Comparison of ENCODE assay signal across 16 cellular contexts in genomic region chr20:9200620-9201019, GRCh38.
A peak's percentile ranks its signal among the peaks of the same experiment; 100 is the strongest.
DNase-seq lines count a peak whose midpoint lies in the region; ATAC-seq, FAIRE-seq and TF ChIP-seq lines count a peak whose summit lies in the region.
"Had no signal": no experiment of that assay in that cellular context is flagged by ENCODE, and none has a peak within 500 bp of the region (broad histone marks: within the 10 kb centered on the region; RNA-seq: fewer than 3 reads in every experiment).

No MANE protein-coding gene starts in this region.

- H2BK5ac ChIP-seq in IMR-90 (ENCODE audit: low read depth, low read length, poor library complexity, severe bottlenecking) = peak overlapping the region; percentile 25

- H4K91ac ChIP-seq in IMR-90 (ENCODE audit: insufficient read depth, low read depth, low read length) = no peak overlapping the region

- H3K9ac ChIP-seq in IMR-90 (ENCODE audit: low read depth, low read length) = no peak overlapping the region
- H3K9ac ChIP-seq: BLaER1 had no signal

- no peak for FAIRE-seq in small intestine (lab: Jason Lieb, UNC)

- no peak for TF ChIP-seq CTCF in AG10803 (conservative IDR thresholded peaks at IDR 0.05; ENCODE audit: low read length)
- no peak for TF ChIP-seq CTCF in IMR-90 (conservative IDR thresholded peaks at IDR 0.05; ENCODE audit: low read depth, low read length)

- H4K8ac ChIP-seq in IMR-90 (ENCODE audit: low read depth in 2 of 2, low read length in 2 of 2) = peak overlapping the region in 1 of 2 experiments; percentile 23; a peak in 1 of 4 replicates

- H3K27ac ChIP-seq in IMR-90 (ENCODE audit: insufficient read depth, low read length) = no peak overlapping the region
- H3K27ac ChIP-seq in small intestine (ENCODE audit: low read depth in 1 of 2, low read length in 1 of 2) = no peak overlapping the region
- H3K27ac ChIP-seq: ascending aorta, BLaER1 had no signal

- POLR2A ChIA-PET in IMR-90 (lab: Charles Lee; ENCODE audit: unreplicated experiment) = no interaction called here

- no peak overlapping the region for H3K23ac ChIP-seq in IMR-90 (ENCODE audit: low read depth, low read length)

- no peak overlapping the region for H3K56ac ChIP-seq in IMR-90 (ENCODE audit: extremely low read depth, insufficient read depth, low read length)

- H4K5ac ChIP-seq in IMR-90 (ENCODE audit: low read depth, low read length) = no peak overlapping the region

- H3K4me2 ChIP-seq in IMR-90 (ENCODE audit: low read depth, low read length) = peak overlapping the region; percentile 48; the same call in 1 of the 2 replicates
- H3K4me2 ChIP-seq: BLaER1 had no signal

- H3K9me1 ChIP-seq in IMR-90 (ENCODE audit: insufficient read depth, low read length) = peaks cover 5% of the 10 kb centered on the region

- DNase-seq in AG10803 (ENCODE audit: low read depth) (peak; percentile 80), IMR-90 (peak; percentile 68), astrocyte of the hippocampus (ENCODE audit: low read depth, low spot score) (peak; percentile 76), kidney glomerular epithelial cell (lab: John Stamatoyannopoulos, UW) (peak; percentile 54), anterior cingulate cortex (lab: John Stamatoyannopoulos, UW) (no peak), small intestine (no peak)
- DNase-seq: GDM1; midbrain; SHP77 treated with DMSO at 0.1 percent for 48 hours; stimulated activated CD4-positive, alpha-beta T cell treated with anti-CD3 and anti-CD28 coated beads, Interleukin-2, amount 100 ng/mL, for 24 hours; stimulated activated naive B cell treated with anti-CD40 and anti-IgM and Interleukin-4, amounts not matched to agents 10 μg/mL and 1 μg/mL and 100 μg/mL, for 72 hours had no signal

- H2BK120ac ChIP-seq in IMR-90 (ENCODE audit: low read depth, low read length) = peak overlapping the region; percentile 78

- no peak overlapping the region for H3K4ac ChIP-seq in IMR-90 (ENCODE audit: low read depth, low read length)

- peaks cover 7% of the 10 kb centered on the region; the same call in 1 of the 2 replicates for H4K20me1 ChIP-seq in IMR-90 (ENCODE audit: insufficient read depth, low read length)
- H4K20me1 ChIP-seq: BLaER1 had no signal

- CTCF ChIA-PET in IMR-90 (lab: Yijun Ruan, JAX) = interaction anchor here (0.5 kb wide), 1 partner anchor 9 kb away, joined by 8 read pairs; no protein-coding TSS in a partner anchor

- in situ Hi-C loops in IMR-90 (cut with MboI; ENCODE audit: low sequenced_read_pairs) = no loop called here

- H2BK20ac ChIP-seq in IMR-90 (ENCODE audit: low read depth, low read length) = peak overlapping the region; percentile 12; the same call in 1 of the 2 replicates

- intact Hi-C loops in IMR-90 (cut with micrococcal nuclease) = no loop called here

- dilution Hi-C loops in IMR-90 (cut with HindIII; ENCODE audit: low sequenced_read_pairs, unreplicated experiment) = no loop called here

- H3K9me3 ChIP-seq in IMR-90 (ENCODE audit: control insufficient read depth, insufficient read depth, low read length) (no peaks in the 10 kb centered on the region), small intestine (ENCODE audit: control insufficient read depth, low read depth) (no peaks in the 10 kb centered on the region)
- H3K9me3 ChIP-seq: ascending aorta, BLaER1 had no signal

- peaks cover 18% of the 10 kb centered on the region for H3K4me1 ChIP-seq in IMR-90 (ENCODE audit: control insufficient read depth, insufficient read depth, low read length)
- H3K4me1 ChIP-seq in small intestine (ENCODE audit: control insufficient read depth in 2 of 2, insufficient read depth in 1 of 2, low read depth in 1 of 2, low read length in 1 of 2) = no peaks in the 10 kb centered on the region
- H3K4me1 ChIP-seq: ascending aorta had no signal

- no peak for TF ChIP-seq RAD21 in IMR-90 (IDR thresholded peaks at IDR 0.05; ENCODE audit: low read length)

- H3K36me3 ChIP-seq in IMR-90 (ENCODE audit: control insufficient read depth, insufficient read depth, low read length) (no peaks in the 10 kb centered on the region), small intestine (ENCODE audit: control insufficient read depth in 2 of 2, insufficient read depth in 2 of 2, low read length in 2 of 2) (no peaks in the 10 kb centered on the region)
- H3K36me3 ChIP-seq: ascending aorta, BLaER1 had no signal

- no peak overlapping the region for H3K18ac ChIP-seq in IMR-90 (ENCODE audit: low read depth, low read length)

- no peak overlapping the region for H2AFZ ChIP-seq in IMR-90 (replicated peaks; ENCODE audit: low read length, poor library complexity)

- WGBS in IMR-90 (ENCODE audit: extremely low coverage in 2 of 2, insufficient read length in 1 of 2), 2 experiments = 89% methylated on average over 1 of the region's 1 CpG; no CpG with 5 or more reads in 1 of the 2 experiments
- 67 to 91% (median 82%) methylated on average over 1 of the region's 1 CpG for whole genome bisulfite sequencing in small intestine, 3 donors

- BruUV-seq in IMR-90 (replicated peaks; lab: Mats Ljungman, UMichigan) = no TSS peak

- ATAC-seq in IMR-90 (ENCODE audit: low read depth) (peak; percentile 64), HG02610 (IDR thresholded peaks at IDR 0.05; ENCODE audit: unreplicated experiment) (no peak), GM18502 (IDR thresholded peaks at IDR 0.05; ENCODE audit: poor library complexity, unreplicated experiment) (no peak)
- ATAC-seq: stimulated activated naive B cell treated with anti-CD40 and anti-IgM and Interleukin-4, amounts not matched to agents 10 μg/mL and 1 μg/mL and 100 μg/mL, for 72 hours; WTC11 had no signal

- peak overlapping the region; percentile 48 for H3K14ac ChIP-seq in IMR-90 (replicated peaks; ENCODE audit: low read depth, low read length)

- no peak overlapping the region for H2AK9ac ChIP-seq in IMR-90 (replicated peaks; ENCODE audit: low read depth, low read length, poor library complexity)

- 0 out of 2 replicates have a peak overlapping the region, but pooled peaks have one; percentile 84 for H2AK5ac ChIP-seq in IMR-90 (ENCODE audit: low read depth, low read length)

- H3K4me3 ChIP-seq in AG10803 (ENCODE audit: low read length) = peak overlapping the region; percentile 5
- no peak overlapping the region for H3K4me3 ChIP-seq in IMR-90 (ENCODE audit: insufficient read depth, low read depth, low read length)
- no peak overlapping the region for H3K4me3 ChIP-seq in small intestine (ENCODE audit: low read depth in 1 of 2, low read length in 2 of 2)
- H3K4me3 ChIP-seq: ascending aorta, BLaER1 had no signal

- TF ChIP-seq POLR2A in IMR-90 (IDR thresholded peaks at IDR 0.05; ENCODE audit: low read depth, low read length) = no peak

- peaks cover 17 to 59% of the 10 kb centered on the region in 2 experiments for H3K79me1 ChIP-seq in IMR-90 (ENCODE audit: low read depth in 1 of 2, low read length in 2 of 2)

- no peak overlapping the region for H2BK15ac ChIP-seq in IMR-90 (ENCODE audit: low read depth, low read length)

- H3K27me3 ChIP-seq in IMR-90 (ENCODE audit: control insufficient read depth, insufficient read depth, low read length) (no peaks in the 10 kb centered on the region), small intestine (ENCODE audit: control insufficient read depth in 2 of 2, insufficient read depth in 2 of 2, low read length in 2 of 2) (no peaks in the 10 kb centered on the region)
- H3K27me3 ChIP-seq: ascending aorta, BLaER1 had no signal

TF ChIP-seq in IMR-90, 13 proteins besides CTCF, POLR2A, EP300 and RAD21:
- no peak for TF ChIP-seq RFX5 (IDR thresholded peaks at IDR 0.05; ENCODE audit: low read depth, low read length)
- TF ChIP-seq MXI1 (IDR thresholded peaks at IDR 0.05; ENCODE audit: borderline replicate concordance, low read depth, low read length) = no peak
- TF ChIP-seq RCOR1 (IDR thresholded peaks at IDR 0.05; ENCODE audit: insufficient replicate concordance, low read length) = no peak
- TF ChIP-seq MAFK (IDR thresholded peaks at IDR 0.05; ENCODE audit: low read depth, low read length) = no peak
- no peak for TF ChIP-seq BHLHE40 (IDR thresholded peaks at IDR 0.05; ENCODE audit: low read depth, low read length)

Comparison
In these comparisons a context has a peak if more than half of its experiments do, and no peak if none do; other contexts are left out.
1. DNase-seq: peak in AG10803 (single experiment), IMR-90 (single experiment), astrocyte of the hippocampus (single experiment) and kidney glomerular epithelial cell (single experiment); none in anterior cingulate cortex (0 of 58) and small intestine (single experiment).